In the genomic region with DNA sequence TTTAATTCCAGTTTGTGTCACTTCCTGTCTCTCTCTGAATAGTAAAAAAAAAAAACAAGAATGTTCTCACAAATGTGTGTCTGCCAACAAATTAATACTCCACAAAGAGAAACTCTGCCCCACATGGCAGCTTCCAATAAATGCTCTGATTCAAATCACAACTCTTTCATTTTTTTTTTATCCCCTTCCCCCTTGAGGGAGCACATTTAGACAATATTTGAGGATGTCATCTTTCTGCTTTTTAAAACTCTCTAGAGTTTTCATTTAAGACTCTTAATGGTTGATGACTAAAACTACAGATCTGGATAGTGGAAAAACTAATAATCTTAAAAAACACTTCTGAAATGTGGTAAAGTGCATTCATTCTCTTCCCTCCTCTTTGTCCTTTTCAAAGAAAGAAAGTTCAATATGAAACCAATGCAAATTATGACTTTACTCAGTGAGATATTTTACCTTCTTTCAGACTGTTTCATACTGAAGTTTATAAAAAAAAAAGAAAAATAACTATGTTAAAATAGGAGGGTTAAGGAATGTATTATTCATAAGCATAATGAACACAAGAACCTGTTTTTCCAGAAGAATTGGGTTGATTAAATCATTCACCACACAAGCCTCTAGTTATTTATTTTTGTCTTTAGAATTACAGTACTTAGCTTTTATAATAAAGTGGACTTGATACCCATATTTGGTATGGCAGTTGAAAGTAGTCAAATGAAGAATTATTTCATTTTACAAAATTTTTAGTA, we compare ENCODE assay signal across 8 cellular contexts. TPM values are rescaled to one million over a fixed set of nuclear protein-coding genes. Genes with fewer than 3 reads are reported as not detected.
DNase-seq lines count a peak whose midpoint lies in the region; ATAC-seq and TF ChIP-seq lines count a peak whose summit lies in the region.

No MANE protein-coding gene starts in this region.

- H4K20me1 ChIP-seq in fibroblast of lung (ENCODE audit: control insufficient read depth, extremely low read depth, insufficient read depth, low read length) = no peaks in the 10 kb centered on the region

- no peaks in the 10 kb centered on the region for H3K9me3 ChIP-seq in T-helper 17 cell (ENCODE audit: control insufficient read depth, low read length, poor library complexity, severe bottlenecking)
- H3K9me3 ChIP-seq in fibroblast of lung (ENCODE audit: control insufficient read depth, insufficient read depth, low read depth, low read length) = no peaks in the 10 kb centered on the region

- H3K79me2 ChIP-seq in fibroblast of lung (ENCODE audit: control insufficient read depth, insufficient read depth, low read length) = peaks cover 20% of the 10 kb centered on the region

- H3K27ac ChIP-seq in fibroblast of lung (ENCODE audit: insufficient read depth, low read length) (peak overlapping the region; percentile 69), rectal smooth muscle tissue (ENCODE audit: low read depth, low read length) (peak overlapping the region; percentile 73)

- H3K9ac ChIP-seq in fibroblast of lung (ENCODE audit: insufficient read depth, low read length) = no peak overlapping the region
- H3K9ac ChIP-seq in rectal smooth muscle tissue (ENCODE audit: low read length) = no peak overlapping the region

- peaks cover 28% of the 10 kb centered on the region for H3K4me1 Mint-ChIP-seq in T-helper 17 cell

- H2AFZ ChIP-seq in fibroblast of lung (ENCODE audit: low read length) = no peak overlapping the region

- no peaks in the 10 kb centered on the region for H3K36me3 Mint-ChIP-seq in T-helper 17 cell (ENCODE audit: low read depth)

- H3K4me3 Mint-ChIP-seq in T-helper 17 cell = peak overlapping the region; percentile 85

- DNase-seq in DMS53 (lab: John Stamatoyannopoulos, UW) (peak; percentile 47), DMS53 treated with DMSO at 0.1 percent for 48 hours (lab: John Stamatoyannopoulos, UW; ENCODE audit: unreplicated experiment) (no peak), T-helper 17 cell (no peak), fibroblast of lung (ENCODE audit: low read depth in 2 of 2) (peak; percentile 73 to 77), NCI-H82 treated with DMSO at 0.1 percent for 48 hours (lab: John Stamatoyannopoulos, UW; ENCODE audit: unreplicated experiment) (no peak), NCI-H1092 treated with DMSO at 0.1 percent for 48 hours (lab: John Stamatoyannopoulos, UW) (no peak)

- peak overlapping the region; percentile 96 for H3K27ac Mint-ChIP-seq in T-helper 17 cell

- H3K36me3 ChIP-seq in fibroblast of lung (ENCODE audit: control insufficient read depth, insufficient read depth, low read length) (peaks cover 4% of the 10 kb centered on the region), rectal smooth muscle tissue (ENCODE audit: control insufficient read depth, insufficient read depth, low read length) (no peaks in the 10 kb centered on the region)

- H3K27me3 Mint-ChIP-seq in T-helper 17 cell = no peaks in the 10 kb centered on the region

- ATAC-seq in HG02885 (IDR thresholded peaks at IDR 0.05; ENCODE audit: poor library complexity, unreplicated experiment) (peak; percentile 50), T-helper 17 cell (peak; percentile 71)

- TF ChIP-seq CTCF in fibroblast of lung (conservative IDR thresholded peaks at IDR 0.05 in 1 of 2, IDR thresholded peaks at IDR 0.05 in 1 of 2; ENCODE audit: low read depth in 1 of 2, low read length in 2 of 2) = no peak

- H3K4me3 ChIP-seq in fibroblast of lung (replicated peaks in 1 of 4; ENCODE audit: control extremely low read depth in 1 of 4, insufficient read depth in 1 of 4, low read depth in 3 of 4, low read length in 4 of 4) (no peak overlapping the region), rectal smooth muscle tissue (ENCODE audit: low read length) (no peak overlapping the region)

- H3K4me2 ChIP-seq in fibroblast of lung (ENCODE audit: extremely low read depth, insufficient read depth, low read length) = no peak overlapping the region

- peaks cover 20% of the 10 kb centered on the region for H3K4me1 ChIP-seq in fibroblast of lung (ENCODE audit: control insufficient read depth, extremely low read depth, insufficient read depth, low read length)
- H3K4me1 ChIP-seq in rectal smooth muscle tissue (ENCODE audit: control insufficient read depth, insufficient read depth, low read length) = peaks cover 24% of the 10 kb centered on the region

- H3K27me3 ChIP-seq in fibroblast of lung (ENCODE audit: control insufficient read depth, insufficient read depth, low read length) (no peaks in the 10 kb centered on the region), rectal smooth muscle tissue (ENCODE audit: control insufficient read depth, insufficient read depth, low read length) (no peaks in the 10 kb centered on the region)

RNA-seq across cellular contexts. Expression of gene ARID5B, which starts 42.4 kb away (rescaled TPM):
- total RNA-seq in T-helper 17 cell (10 to 100 TPM; 58.2 to 67.6 TPM), fibroblast of lung (120 and 145 TPM in 2 replicates)
- polyA plus RNA-seq in fibroblast of lung = 111 and 118 TPM in 2 replicates
- polyA plus RNA-seq in fibroblast of lung (2012) = 96.1 and 127 TPM in 2 replicates
- polyA minus RNA-seq in fibroblast of lung (ENCODE audit: low replicate concordance) = 183 and 197 TPM in 2 replicates

Comparison
In these comparisons a context has a peak if more than half of its experiments do, and no peak if none do; other contexts are left out.
1. DNase-seq: peak in DMS53 (single experiment) and fibroblast of lung (2 of 2); none in DMS53 treated with DMSO at 0.1 percent for 48 hours (single experiment), T-helper 17 cell (0 of 3), NCI-H82 treated with DMSO at 0.1 percent for 48 hours (single experiment) and NCI-H1092 treated with DMSO at 0.1 percent for 48 hours (single experiment).